Comparison of ENCODE assay signal across 11 cellular contexts in the genomic region with DNA sequence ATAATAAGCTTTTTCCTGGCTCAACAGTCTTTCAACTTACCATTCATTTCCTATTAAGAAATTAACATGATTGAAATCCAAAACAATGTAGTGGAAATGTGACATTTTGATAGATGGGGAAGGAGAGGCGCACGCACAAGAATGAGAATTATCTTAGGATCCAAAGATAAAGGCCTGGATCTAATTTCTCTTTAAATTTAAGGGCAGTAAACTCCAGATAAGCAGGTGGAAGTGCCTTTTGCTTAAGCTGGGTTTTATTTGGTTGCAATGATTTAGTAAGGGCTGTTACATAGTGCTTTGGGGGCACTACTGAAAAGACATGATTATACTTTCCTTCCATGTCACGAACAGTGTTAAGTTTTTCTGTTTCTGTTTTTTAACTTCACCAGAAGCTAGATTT. TPM values are rescaled to one million over a fixed set of nuclear protein-coding genes. Genes with fewer than 3 reads are reported as not detected.
"Had no signal": no experiment of that assay in that cellular context is flagged by ENCODE, and none has a peak within 500 bp of the region (broad histone marks: within the 10 kb centered on the region; RNA-seq: fewer than 3 reads in every experiment).

No MANE protein-coding gene starts in this region.

- H3K27ac ChIP-seq: GM23248, HL-60 had no signal

- H3K9me3 ChIP-seq: HAP-1 had no signal

- H2AFZ ChIP-seq: GM23248 had no signal

- FAIRE-seq: HepG2 had no signal

- H3K4me3 Mint-ChIP-seq: IgD-negative memory B cell had no signal

- ATAC-seq: HCT116, HepG2 had no signal

- H3K36me3 ChIP-seq: HAP-1 had no signal

- DNase-seq: GM23248, GOT3, H7, KBM-7 had no signal

- H3K9ac ChIP-seq: GM23248 had no signal

- H3K4me1 ChIP-seq: HAP-1 had no signal

- H3K4me3 ChIP-seq: GM23248, HAP-1 had no signal

- H3K27ac Mint-ChIP-seq: IgD-negative memory B cell had no signal

- H3K36me3 Mint-ChIP-seq: IgD-negative memory B cell had no signal

- H3K9me3 Mint-ChIP-seq: IgD-negative memory B cell had no signal

RNA-seq across cellular contexts. Expression of gene EQTN, which starts 17.3 kb away (rescaled TPM):
- total RNA-seq: GM23248, H4, HepG2, HT1080 had no signal
- polyA plus RNA-seq: GM23248, HepG2 had no signal
